ENCODE assay signal across 8 cellular contexts in the genomic region with DNA sequence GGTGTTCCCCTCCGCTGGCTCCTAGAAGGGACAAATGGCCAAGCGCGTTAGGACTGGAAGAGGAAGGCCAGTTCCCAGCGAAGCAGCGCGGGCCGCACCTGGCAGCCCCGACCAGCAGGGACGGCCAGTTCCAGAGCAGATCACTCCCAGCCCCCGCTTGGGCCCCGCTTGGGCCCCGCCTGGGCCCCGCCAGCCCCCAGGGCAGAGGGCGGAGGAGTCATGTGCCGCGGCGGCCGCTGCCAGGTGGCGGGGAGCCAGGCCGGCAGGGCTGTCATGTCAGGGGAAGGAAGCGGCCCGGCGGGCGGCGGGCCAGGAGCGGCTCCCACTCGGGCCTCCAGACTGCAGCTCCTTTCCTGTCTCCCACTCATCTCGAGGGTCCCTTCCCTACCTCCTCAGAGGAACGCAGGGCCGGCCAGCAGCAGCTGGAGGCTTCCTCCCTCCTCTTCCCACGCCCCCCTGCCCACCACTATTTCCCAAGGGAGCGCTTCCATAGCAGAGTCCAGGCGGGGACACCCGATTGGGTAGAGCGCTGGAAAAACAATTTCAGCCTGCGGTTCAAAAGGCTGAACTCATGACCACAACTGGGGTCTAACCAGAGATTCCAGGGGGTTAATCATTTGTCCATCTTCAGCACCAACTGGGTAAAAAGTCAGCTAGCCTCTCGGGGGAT. TPM values are rescaled to one million over a fixed set of nuclear protein-coding genes. Genes with fewer than 3 reads are reported as not detected.
A peak's percentile ranks its signal among the peaks of the same experiment; 100 is the strongest.
DNase-seq lines count a peak whose midpoint lies in the region; ATAC-seq, FAIRE-seq and TF ChIP-seq lines count a peak whose summit lies in the region.

No MANE protein-coding gene starts in this region.

- no peaks in the 10 kb centered on the region for H3K27me3 ChIP-seq in osteoblast (ENCODE audit: insufficient read depth, low read length)

- DNase-seq in Ammon's horn (ENCODE audit: low spot score) (peak; percentile 70), foreskin melanocyte (peak; percentile 50), osteoblast (ENCODE audit: insufficient read length, low spot score, missing footprints) (peak; percentile 95), H54 (ENCODE audit: insufficient read length, low spot score) (no peak), GM13977 (ENCODE audit: low spot score) (no peak)

- H3K4me1 ChIP-seq in osteoblast (ENCODE audit: insufficient read depth, low read length), result peaks cover 46% of the 10 kb centered on the region

- peak overlapping the region; percentile 62 for H3K27ac ChIP-seq in osteoblast (ENCODE audit: low read depth, low read length)

- peak overlapping the region; percentile 79 for H3K4me2 ChIP-seq in osteoblast (ENCODE audit: insufficient read depth, low read length)

- FAIRE-seq in H54 (lab: Jason Lieb, UNC), result no peak

- peaks cover 7% of the 10 kb centered on the region for H3K36me3 ChIP-seq in osteoblast (ENCODE audit: insufficient read depth, low read length)

- H3K4me3 ChIP-seq in osteoblast (ENCODE audit: insufficient read depth, low read length), result peak overlapping the region; percentile 63

- peak; percentile 48 for ATAC-seq in HG02588 (IDR thresholded peaks at IDR 0.05; ENCODE audit: unreplicated experiment)
- peak; percentile 87 for ATAC-seq in SK-N-SH treated with all-trans-retinoic acid at 6 μM for 48 hours
- ATAC-seq in GM18505 (IDR thresholded peaks at IDR 0.05; ENCODE audit: unreplicated experiment), result no peak

- peaks cover 56% of the 10 kb centered on the region for H4K20me1 ChIP-seq in osteoblast (ENCODE audit: insufficient read depth, low read length)

- TF ChIP-seq POLR2A in H54 (IDR thresholded peaks at IDR 0.05; ENCODE audit: low read depth, low read length) (no peak), GM18505 (IDR thresholded peaks at IDR 0.05; ENCODE audit: borderline replicate concordance, extremely low read depth, insufficient read depth, insufficient read length) (no peak)

- H3K9me3 ChIP-seq in osteoblast (ENCODE audit: low read depth, low read length), result no peaks in the 10 kb centered on the region

- in situ Hi-C loops in GM13977 (cut with MboI; ENCODE audit: low pct_unique_long_range_greater_than_20kb, low sequenced_read_pairs, unreplicated experiment), result no loop called here

- H2AFZ ChIP-seq in osteoblast (ENCODE audit: low read length), result peak overlapping the region; percentile 49

- TF ChIP-seq CTCF in osteoblast (IDR thresholded peaks at IDR 0.05; ENCODE audit: extremely low read depth, low read depth, low read length) (no peak), GM13977 (IDR thresholded peaks at IDR 0.05; ENCODE audit: extremely low read depth, insufficient read depth, missing control alignments) (no peak)

- H3K79me2 ChIP-seq in osteoblast (ENCODE audit: insufficient read depth, low read length), result peaks cover 90% of the 10 kb centered on the region

TF ChIP-seq in SK-N-SH treated with all-trans-retinoic acid at 6 μM for 48 hours, 23 proteins besides CTCF, POLR2A, EP300 and RAD21:
- TF ChIP-seq ZNF8 (CRISPR knock-in tag; IDR thresholded peaks at IDR 0.05) (no peak), PPARA (CRISPR knock-in tag; IDR thresholded peaks at IDR 0.05; ENCODE audit: borderline replicate concordance) (no peak), OSR1 (CRISPR knock-in tag; IDR thresholded peaks at IDR 0.05) (no peak)

RNA-seq across cellular contexts. Expression of gene ZNF697, which starts 16.5 kb away (rescaled TPM):
- 6.5 and 8.8 TPM in 2 replicates for total RNA-seq in osteoblast

Comparison
In these comparisons a context has a peak if more than half of its experiments do, and no peak if none do; other contexts are left out.
1. DNase-seq: peak in Ammon's horn (single experiment), foreskin melanocyte (single experiment) and osteoblast (single experiment); none in H54 (single experiment) and GM13977 (single experiment).